10 cellular contexts compared by ENCODE assay signal in the genomic region with DNA sequence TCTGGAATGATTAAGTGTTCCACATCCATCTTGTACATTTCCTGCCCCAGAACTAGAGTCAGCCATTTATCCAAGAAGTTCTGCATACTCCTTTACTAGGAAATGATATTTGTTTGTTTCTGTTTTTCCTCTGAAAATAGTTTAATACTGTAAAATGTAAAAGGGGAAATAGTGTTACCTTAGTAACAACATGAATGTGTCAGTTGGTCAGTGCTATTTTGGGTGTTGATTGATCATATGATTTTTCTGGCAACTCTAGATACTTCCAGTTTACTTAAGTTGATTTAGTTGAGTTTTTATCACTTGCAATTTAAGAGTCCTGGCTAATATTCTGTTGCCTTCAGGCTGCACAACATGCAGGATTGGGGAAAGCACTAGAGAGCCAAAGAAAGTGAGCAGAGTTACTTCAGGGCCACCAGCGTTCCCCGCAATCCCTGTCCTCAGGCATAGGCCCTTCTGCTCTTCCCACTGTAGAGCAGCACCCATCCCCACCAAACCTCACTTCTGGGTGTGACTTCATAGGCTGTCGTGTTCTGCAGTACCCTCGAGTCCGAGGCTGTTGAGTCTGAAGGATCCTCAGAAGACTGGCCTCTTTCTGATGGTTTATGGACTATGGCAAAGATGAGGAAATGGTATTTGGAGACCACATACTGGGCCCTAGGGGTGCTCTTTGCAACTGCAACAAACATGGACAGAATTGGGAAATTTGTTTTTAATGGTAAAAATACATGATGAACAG.
DNase-seq lines count a peak whose midpoint lies in the region; ATAC-seq and TF ChIP-seq lines count a peak whose summit lies in the region.
"Had no signal": no experiment of that assay in that cellular context is flagged by ENCODE, and none has a peak within 500 bp of the region (broad histone marks: within the 10 kb centered on the region; RNA-seq: fewer than 3 reads in every experiment).

No MANE protein-coding gene starts in this region.

- H4K20me1 ChIP-seq in PC-3 (ENCODE audit: low read length) = no peaks in the 10 kb centered on the region
- H4K20me1 ChIP-seq in osteoblast (ENCODE audit: insufficient read depth, low read length) = peaks cover 8% of the 10 kb centered on the region

- H3K36me3 ChIP-seq in PC-3 (ENCODE audit: low read depth, low read length) = peaks cover 56% of the 10 kb centered on the region
- H3K36me3 ChIP-seq in osteoblast (ENCODE audit: insufficient read depth, low read length) = peaks cover 83% of the 10 kb centered on the region

- intact Hi-C loops in PC-3 (cut with micrococcal nuclease) = loop anchor here (10.0 kb wide), 1 partner anchor 46 kb away; no protein-coding TSS in a partner anchor

- POLR2A ChIA-PET in PC-3 (lab: Charles Lee; ENCODE audit: unreplicated experiment) = no interaction called here

- H3K27me3 ChIP-seq in PC-3 (ENCODE audit: low read length) = no peaks in the 10 kb centered on the region
- H3K27me3 ChIP-seq in osteoblast (ENCODE audit: insufficient read depth, low read length) = no peaks in the 10 kb centered on the region
- H3K27me3 ChIP-seq: neural progenitor cell had no signal

- H3K4me2 ChIP-seq in PC-3 (ENCODE audit: low read length) (no peak overlapping the region), osteoblast (ENCODE audit: insufficient read depth, low read length) (no peak overlapping the region)
- H3K4me2 ChIP-seq: neural progenitor cell had no signal

- H3K4me3 ChIP-seq in PC-3 (ENCODE audit: low read length) = no peak overlapping the region
- no peak overlapping the region for H3K4me3 ChIP-seq in fibroblast of the aortic adventitia (ENCODE audit: low read depth, low read length)
- no peak overlapping the region for H3K4me3 ChIP-seq in osteoblast (ENCODE audit: insufficient read depth, low read length)
- H3K4me3 ChIP-seq: neural progenitor cell had no signal

- H3K4me1 ChIP-seq in PC-3 (ENCODE audit: insufficient read depth, low read length) (no peaks in the 10 kb centered on the region), osteoblast (ENCODE audit: insufficient read depth, low read length) (peaks cover 2% of the 10 kb centered on the region)
- H3K4me1 ChIP-seq: neural progenitor cell had no signal

- TF ChIP-seq CTCF in PC-3 (conservative IDR thresholded peaks at IDR 0.05; ENCODE audit: low read depth, low read length) (0 out of 2 replicates have a peak, but pooled peaks have one; percentile 23), fibroblast of the aortic adventitia (IDR thresholded peaks at IDR 0.05; ENCODE audit: insufficient read depth, low read length) (peak; percentile 29), osteoblast (IDR thresholded peaks at IDR 0.05; ENCODE audit: extremely low read depth, low read depth, low read length) (peak; percentile 29)

- BruUV-seq in PC-3 (replicated peaks; lab: Mats Ljungman, UMichigan) = no TSS peak

- DNase-seq in EH (ENCODE audit: low read depth) = peak; percentile 9
- no peak for DNase-seq in PC-3
- DNase-seq in fibroblast of the aortic adventitia (ENCODE audit: low read depth) = peak; percentile 9
- DNase-seq in osteoblast (ENCODE audit: insufficient read length, low spot score, missing footprints) = peak; percentile 13
- no peak for DNase-seq in H4 (ENCODE audit: low spot score)
- DNase-seq in activated effector memory CD4-positive, alpha-beta T cell treated with Interleukin-2 at 50 U/mL for 16 hours = no peak
- DNase-seq: GF-D8 had no signal

- CTCF ChIA-PET in PC-3 (lab: Charles Lee) = no interaction called here

- no peak for ATAC-seq in PC-3
- ATAC-seq in HG02678 (IDR thresholded peaks at IDR 0.05; ENCODE audit: unreplicated experiment) = no peak
- ATAC-seq in GM21737 (IDR thresholded peaks at IDR 0.05; ENCODE audit: unreplicated experiment) = no peak

- H3F3A ChIP-seq in PC-3 (ENCODE audit: low read length, unreplicated experiment) = no peaks in the 10 kb centered on the region

- H3K27ac ChIP-seq in PC-3 (ENCODE audit: low read length) = no peak overlapping the region
- peak overlapping the region; percentile 30 for H3K27ac ChIP-seq in osteoblast (ENCODE audit: low read depth, low read length)
- H3K27ac ChIP-seq: neural progenitor cell had no signal

- no peak overlapping the region for H3K9ac ChIP-seq in PC-3 (ENCODE audit: low read length)
- H3K9ac ChIP-seq: neural progenitor cell had no signal

- H3K9me2 ChIP-seq in PC-3 (replicated peaks; ENCODE audit: low read length) = no peaks in the 10 kb centered on the region

- H3K79me2 ChIP-seq in PC-3 (ENCODE audit: low read length) (0 out of 2 replicates have a peak, but pooled peaks cover 4% of the 10 kb centered on the region), osteoblast (ENCODE audit: insufficient read depth, low read length) (peaks cover 71% of the 10 kb centered on the region)

- H3K9me3 ChIP-seq in PC-3 (ENCODE audit: low read length) (no peaks in the 10 kb centered on the region), osteoblast (ENCODE audit: low read depth, low read length) (no peaks in the 10 kb centered on the region)

- H2AFZ ChIP-seq in PC-3 (ENCODE audit: low read length) (no peak overlapping the region), osteoblast (ENCODE audit: low read length) (no peak overlapping the region)
- H2AFZ ChIP-seq: neural progenitor cell had no signal

Comparison
In these comparisons a context has a peak if more than half of its experiments do, and no peak if none do; other contexts are left out.
1. DNase-seq: peak in EH (single experiment), fibroblast of the aortic adventitia (single experiment) and osteoblast (single experiment); none in PC-3 (single experiment), H4 (single experiment) and activated effector memory CD4-positive, alpha-beta T cell treated with Interleukin-2 at 50 U/mL for 16 hours (single experiment).
2. Peak in every context shown above with its lines, with median percentiles within 50 percentile points of each other: CTCF ChIP-seq.